Comparison of ENCODE assay signal across 8 cellular contexts in genomic region chr2:168948621-168949212, GRCh38. TPM values are rescaled to one million over a fixed set of nuclear protein-coding genes. Genes with fewer than 3 reads are reported as not detected.
A peak's percentile ranks its signal among the peaks of the same experiment; 100 is the strongest.
DNase-seq lines count a peak whose midpoint lies in the region; ATAC-seq, FAIRE-seq and TF ChIP-seq lines count a peak whose summit lies in the region.

No MANE protein-coding gene starts in this region.

- H3K9me3 ChIP-seq in ovary, result no peaks in the 10 kb centered on the region

- H3K27ac ChIP-seq in ovary, result no peak overlapping the region

- CTCF ChIA-PET in AG04449 (lab: Yijun Ruan, JAX), result interaction anchor here (1.0 to 2.4 kb wide), 5 partner anchors 9 to 183 kb away, joined by 3 to 14 read pairs (median 4); no protein-coding TSS in a partner anchor

- H3K27me3 ChIP-seq in ovary, result no peaks in the 10 kb centered on the region

- TF ChIP-seq CTCF in AG04449 (IDR thresholded peaks at IDR 0.05; ENCODE audit: insufficient read depth, low read length, missing control alignments) (peak; percentile 48), ovary (IDR thresholded peaks at IDR 0.05) (no peak)

- H3K4me1 ChIP-seq in ovary (ENCODE audit: insufficient read depth), result no peaks in the 10 kb centered on the region

- POLR2A ChIA-PET in AG04449 (lab: Yijun Ruan, JAX), result no interaction called here

- WGBS in ovary, 3 donors, result 59 to 63% (median 62%) methylated on average over 6 of the region's 6 CpGs

- DNase-seq in AG04449 (ENCODE audit: low read depth, low spot score) (no peak), GM18507 (ENCODE audit: extremely low spot score, insufficient read length, low read depth) (no peak), NCI-H69 (lab: John Stamatoyannopoulos, UW) (peak; percentile 4), erythroblast (lab: John Stamatoyannopoulos, UW) (peak; percentile 39 to 45), ovary (no peak), midbrain (lab: John Stamatoyannopoulos, UW) (no peak)

- ATAC-seq in HG02610 (IDR thresholded peaks at IDR 0.05; ENCODE audit: unreplicated experiment) (no peak), HG03175 (IDR thresholded peaks at IDR 0.05; ENCODE audit: unreplicated experiment) (no peak)

- peak; percentile 79 for FAIRE-seq in GM18507 (lab: Jason Lieb, UNC)

- no peak for TF ChIP-seq POLR2A in erythroblast (IDR thresholded peaks at IDR 0.05; ENCODE audit: low read length)
- TF ChIP-seq POLR2A in ovary (IDR thresholded peaks at IDR 0.05), result no peak

- H3K4me3 ChIP-seq in AG04449 (ENCODE audit: low read depth, low read length) (no peak overlapping the region), ovary (no peak overlapping the region)

- no peaks in the 10 kb centered on the region for H3K36me3 ChIP-seq in ovary

- no peak for TF ChIP-seq EP300 in ovary (IDR thresholded peaks at IDR 0.05)

- intact Hi-C loops in ovary (cut with DNase I), result no loop called here

RNA-seq across cellular contexts. Expression of gene G6PC2, which starts 47.6 kb away (rescaled TPM):
- under 1 TPM in 1 of 7 donors, not detected in 6; 0.57 TPM for total RNA-seq in ovary
- polyA plus RNA-seq in ovary, result not detected

RNA-seq across cellular contexts. Expression of gene SPC25, which starts 58.5 kb away (rescaled TPM):
- 1 to 10 TPM in 2 of 7 donors, under 1 TPM in 5; 0.34 to 2.4 (median 0.66) TPM for total RNA-seq in ovary
- polyA plus RNA-seq in ovary, result 1 to 10 TPM in 1 of 2 donors, under 1 TPM in 1; 0.85 to 1.3 TPM

Comparison
In these comparisons a context has a peak if more than half of its experiments do, and no peak if none do; other contexts are left out.
1. DNase-seq: peak in NCI-H69 (single experiment) and erythroblast (2 of 2); none in AG04449 (single experiment), GM18507 (single experiment), ovary (0 of 5) and midbrain (single experiment).